ENCODE assay signal across 17 cellular contexts in genomic region chr2:191166756-191167445, GRCh38. TPM values are rescaled to one million over a fixed set of nuclear protein-coding genes. Genes with fewer than 3 reads are reported as not detected.
DNase-seq lines count a peak whose midpoint lies in the region; ATAC-seq and TF ChIP-seq lines count a peak whose summit lies in the region.
"Had no signal": no experiment of that assay in that cellular context is flagged by ENCODE, and none has a peak within 500 bp of the region (broad histone marks: within the 10 kb centered on the region; RNA-seq: fewer than 3 reads in every experiment).

No MANE protein-coding gene starts in this region.

- no peak for TF ChIP-seq EP300 in upper lobe of left lung (IDR thresholded peaks at IDR 0.05)

- TF ChIP-seq POLR2A in upper lobe of left lung (IDR thresholded peaks at IDR 0.05), result no peak

- peak in 1 of 8 donors; percentile 41 for ATAC-seq in heart right ventricle
- no peak for ATAC-seq in Right ventricle myocardium inferior
- ATAC-seq in upper lobe of left lung (ENCODE audit: low FRiP score in 2 of 2), result peak in 1 of 2 donors; percentile 12
- ATAC-seq: naive thymus-derived CD8-positive, alpha-beta T cell; stimulated activated naive B cell treated with anti-CD40 and anti-IgM and Interleukin-4, amounts not matched to agents 10 μg/mL and 1 μg/mL and 100 μg/mL, for 72 hours had no signal

- H3K27ac ChIP-seq in heart right ventricle (peak overlapping the region in 8 of 10 donors; percentile 21 to 61 (median 50)), mesodermal cell (ENCODE audit: low read depth, low read length, severe bottlenecking) (peak overlapping the region; percentile 54), upper lobe of left lung (peak overlapping the region; percentile 8 to 49 (median 44))
- H3K27ac ChIP-seq: WERI-Rb-1 had no signal

- H3K36me3 ChIP-seq in heart right ventricle (no peaks in the 10 kb centered on the region), mesodermal cell (ENCODE audit: control insufficient read depth, insufficient read depth, low read length) (no peaks in the 10 kb centered on the region), upper lobe of left lung (no peaks in the 10 kb centered on the region)
- H3K36me3 ChIP-seq: tibial nerve, WERI-Rb-1 had no signal

- no peaks in the 10 kb centered on the region for H3K27me3 ChIP-seq in heart right ventricle
- H3K27me3 ChIP-seq in upper lobe of left lung, result no peaks in the 10 kb centered on the region
- H3K27me3 ChIP-seq: tibial nerve had no signal

- H3K9me3 ChIP-seq in heart right ventricle (no peaks in the 10 kb centered on the region), mesodermal cell (ENCODE audit: control insufficient read depth, low read length) (no peaks in the 10 kb centered on the region), upper lobe of left lung (no peaks in the 10 kb centered on the region)
- H3K9me3 ChIP-seq: tibial nerve had no signal

- no peak overlapping the region for H3K4me3 ChIP-seq in heart right ventricle
- no peak overlapping the region for H3K4me3 ChIP-seq in epithelial cell of esophagus (ENCODE audit: low read length)
- H3K4me3 ChIP-seq in mesodermal cell (ENCODE audit: extremely low read depth, insufficient read depth, low read length, poor library complexity, severe bottlenecking), result no peak overlapping the region
- H3K4me3 ChIP-seq in upper lobe of left lung, result no peak overlapping the region
- H3K4me3 ChIP-seq: lung, tibial nerve had no signal

- H3K4me1 ChIP-seq in heart right ventricle (peaks cover 0 to 50% (median 26%) of the 10 kb centered on the region in 9 donors), mesodermal cell (ENCODE audit: control insufficient read depth, insufficient read depth, low read length, poor library complexity, severe bottlenecking) (peaks cover 24% of the 10 kb centered on the region), upper lobe of left lung (peaks cover 36 to 43% (median 40%) of the 10 kb centered on the region in 4 donors)

- 70 to 71% methylated on average over 4 of the region's 4 CpGs for WGBS in heart right ventricle, 2 donors
- 80 to 89% methylated on average over 1 to 3 of the region's 4 CpGs for WGBS in mesodermal cell (ENCODE audit: insufficient coverage in 2 of 2), 2 experiments
- WGBS in upper lobe of left lung, 2 donors, result 66 to 72% methylated on average over 4 of the region's 4 CpGs

- no peak for DNase-seq in heart right ventricle
- no peak for DNase-seq in Right ventricle myocardium inferior (ENCODE audit: missing footprints)
- DNase-seq in epithelial cell of esophagus (ENCODE audit: low read depth), result peak; percentile 36
- no peak for DNase-seq in upper lobe of left lung
- DNase-seq in NCI-H510A treated with DMSO at 0.1 percent for 48 hours (lab: John Stamatoyannopoulos, UW), result no peak
- DNase-seq in cerebellar cortex (ENCODE audit: low spot score), result no peak
- DNase-seq in DMS153 (lab: John Stamatoyannopoulos, UW), result no peak
- DNase-seq: ACHN; activated CD4-positive, alpha-beta T cell treated with anti-CD3 and anti-CD28 coated beads, Interleukin-2, amount 50 U/mL, for 48 hours; activated naive CD4-positive, alpha-beta T cell treated with anti-CD3 and anti-CD28 coated beads for 36 hours; DMS 273 treated with DMSO at 0.1 percent for 48 hours; naive thymus-derived CD8-positive, alpha-beta T cell; stimulated activated naive B cell treated with anti-CD40 and anti-IgM and Interleukin-4, amounts not matched to agents 10 μg/mL and 1 μg/mL and 100 μg/mL, for 72 hours; WERI-Rb-1 had no signal

- intact Hi-C loops in heart right ventricle (cut with DNase I) (loop anchor here in 9 of 10 donors (5.0 to 10.0 kb wide), 7 partner anchors 50 to 382 kb away; no protein-coding TSS in a partner anchor), Right ventricle myocardium inferior (cut with DNase I) (loop anchor here (5.0 to 10.0 kb wide), 3 partner anchors 48 to 335 kb away; no protein-coding TSS in a partner anchor)

- TF ChIP-seq CTCF in heart right ventricle (IDR thresholded peaks at IDR 0.05) (no peak), epithelial cell of esophagus (IDR thresholded peaks at IDR 0.05; ENCODE audit: insufficient read depth, low read depth, low read length, missing control alignments) (no peak), upper lobe of left lung (IDR thresholded peaks at IDR 0.05) (no peak)

RNA-seq across cellular contexts. Expression of gene STAT4, which starts 16.1 kb away (rescaled TPM):
- 1 to 10 TPM in 8 of 10 donors, under 1 TPM in 2; 0.52 to 9.4 (median 2.2) TPM for total RNA-seq in heart right ventricle
- polyA plus RNA-seq in heart right ventricle, result 1 to 10 TPM in 1 of 2 donors, under 1 TPM in 1; 0.52 to 2.2 TPM
- 0.76 TPM for total RNA-seq in Right ventricle myocardium inferior
- polyA plus RNA-seq in mesodermal cell (2013, experiment 1 of 2), result 1.7 TPM
- 0.76 TPM for polyA plus RNA-seq in mesodermal cell (2013, experiment 2 of 2)
- total RNA-seq in upper lobe of left lung, result 10 to 100 TPM in 1 of 6 donors, 1 to 10 TPM in 5; 3.6 to 11.9 (median 6.0) TPM
